ENCODE assay signal across 20 cellular contexts in genomic region chr5:19258686-19259085, GRCh38.
"Had no signal": no experiment of that assay in that cellular context is flagged by ENCODE, and none has a peak within 500 bp of the region (broad histone marks: within the 10 kb centered on the region; RNA-seq: fewer than 3 reads in every experiment).

No MANE protein-coding gene starts in this region.

- DNase-seq: activated CD4-positive, alpha-beta T cell treated with anti-CD3 and anti-CD28 coated beads, Interleukin-2, amount 10 ng/mL, durations not matched to agents 24 days and 14 days; activated CD8-positive, alpha-beta T cell treated with anti-CD3 and anti-CD28 coated beads, Interleukin-2, amount 10 ng/mL, durations not matched to agents 7 days and 5 days; activated naive CD4-positive, alpha-beta T cell treated with anti-CD3 and anti-CD28 coated beads for 36 hours; activated T-cell treated with anti-CD3 and anti-CD28 coated beads, Interleukin-2, amount 50 U/mL, for 24 hours; cerebellar nuclear complex; cortex of kidney; erythroblast; gastrocnemius medialis; heart left ventricle; kidney; left ventricle myocardium inferior; ovary; right lobe of liver; stimulated activated CD4-positive, alpha-beta T cell treated with anti-CD3 and anti-CD28 coated beads, Interleukin-4, amount 100 ng/mL, for 1 hour; stimulated activated naive CD8-positive, alpha-beta T cell treated with anti-CD3 and anti-CD28 coated beads, Interleukin-15, amount 100 ng/mL, for 72 hours had no signal

- H3K36me3 ChIP-seq: breast epithelium, gastrocnemius medialis, heart left ventricle, left ventricle myocardium inferior, ovary, right lobe of liver had no signal

- H3K27ac Mint-ChIP-seq: activated CD4-positive, alpha-beta T cell treated with anti-CD3 and anti-CD28 coated beads, Interleukin-2, amount 10 ng/mL, durations not matched to agents 24 days and 14 days; activated CD8-positive, alpha-beta T cell treated with anti-CD3 and anti-CD28 coated beads, Interleukin-2, amount 10 ng/mL, durations not matched to agents 7 days and 5 days; activated naive CD4-positive, alpha-beta T cell treated with anti-CD3 and anti-CD28 coated beads for 36 hours; activated T-cell treated with anti-CD3 and anti-CD28 coated beads, Interleukin-2, amount 50 U/mL, for 24 hours; activated T-helper 2 cell treated with anti-CD3 and anti-CD28 coated beads, Interferon-gamma antibody, Interleukin-2, Interleukin-4, amounts not matched to agents 10 μg/mL and 5 μg/mL and 100 μg/mL, durations not matched to agents 14 hours and 24 hours and 36 hours; stimulated activated naive CD8-positive, alpha-beta T cell treated with anti-CD3 and anti-CD28 coated beads, Interleukin-15, amount 100 ng/mL, for 72 hours; T-helper 1 cell treated with Interleukin-12 subunit alpha and Interleukin-12 subunit beta and Interleukin-4 antibody, amounts not matched to agents 30 μg/mL and 1 μg/mL, for 36 hours had no signal

- H3K4me1 Mint-ChIP-seq: activated CD4-positive, alpha-beta T cell treated with anti-CD3 and anti-CD28 coated beads, Interleukin-2, amount 10 ng/mL, durations not matched to agents 24 days and 14 days; neural crest cell; stimulated activated naive CD8-positive, alpha-beta T cell treated with anti-CD3 and anti-CD28 coated beads, Interleukin-15, amount 100 ng/mL, for 72 hours had no signal

- H3K9me3 ChIP-seq: breast epithelium, gastrocnemius medialis, heart left ventricle, left ventricle myocardium inferior, ovary, right lobe of liver had no signal

- H3K27ac ChIP-seq: breast epithelium, gastrocnemius medialis, heart left ventricle, left ventricle myocardium inferior, ovary, right lobe of liver had no signal

- H3K4me2 ChIP-seq: smooth muscle cell had no signal

- H3K4me3 ChIP-seq: breast epithelium, gastrocnemius medialis, heart left ventricle, left ventricle myocardium inferior, ovary, right lobe of liver, smooth muscle cell had no signal

- H3K27me3 Mint-ChIP-seq: activated CD4-positive, alpha-beta T cell treated with anti-CD3 and anti-CD28 coated beads, Interleukin-2, amount 10 ng/mL, durations not matched to agents 24 days and 14 days; activated T-cell treated with anti-CD3 and anti-CD28 coated beads, Interleukin-2, amount 50 U/mL, for 24 hours; stimulated activated naive CD8-positive, alpha-beta T cell treated with anti-CD3 and anti-CD28 coated beads, Interleukin-15, amount 100 ng/mL, for 72 hours had no signal

- H3K4me3 Mint-ChIP-seq: activated CD4-positive, alpha-beta T cell treated with anti-CD3 and anti-CD28 coated beads, Interleukin-2, amount 10 ng/mL, durations not matched to agents 24 days and 14 days; activated CD8-positive, alpha-beta T cell treated with anti-CD3 and anti-CD28 coated beads, Interleukin-2, amount 10 ng/mL, durations not matched to agents 7 days and 5 days; activated naive CD4-positive, alpha-beta T cell treated with anti-CD3 and anti-CD28 coated beads for 36 hours; activated T-cell treated with anti-CD3 and anti-CD28 coated beads, Interleukin-2, amount 50 U/mL, for 24 hours; neural crest cell; stimulated activated naive CD8-positive, alpha-beta T cell treated with anti-CD3 and anti-CD28 coated beads, Interleukin-15, amount 100 ng/mL, for 72 hours; T-helper 1 cell treated with Interleukin-12 subunit alpha and Interleukin-12 subunit beta and Interleukin-4 antibody, amounts not matched to agents 30 μg/mL and 1 μg/mL, for 36 hours had no signal

- ATAC-seq: activated CD8-positive, alpha-beta T cell treated with anti-CD3 and anti-CD28 coated beads, Interleukin-2, amount 10 ng/mL, durations not matched to agents 7 days and 5 days; gastrocnemius medialis; heart left ventricle; right lobe of liver; stimulated activated naive CD8-positive, alpha-beta T cell treated with anti-CD3 and anti-CD28 coated beads, Interleukin-15, amount 100 ng/mL, for 72 hours had no signal

- H3K4me1 ChIP-seq: breast epithelium, gastrocnemius medialis, heart left ventricle, left ventricle myocardium inferior, right lobe of liver had no signal

- H3K9me3 Mint-ChIP-seq: activated CD4-positive, alpha-beta T cell treated with anti-CD3 and anti-CD28 coated beads, Interleukin-2, amount 10 ng/mL, durations not matched to agents 24 days and 14 days had no signal

- H3K27me3 ChIP-seq: breast epithelium, gastrocnemius medialis, heart left ventricle, ovary, right lobe of liver had no signal
